ENCODE assay signal across 21 cellular contexts in genomic region chr13:83333614-83334388, GRCh38.
"Had no signal": no experiment of that assay in that cellular context is flagged by ENCODE, and none has a peak within 500 bp of the region (broad histone marks: within the 10 kb centered on the region; RNA-seq: fewer than 3 reads in every experiment).

No MANE protein-coding gene starts in this region.

- H3K27me3 ChIP-seq: esophagus squamous epithelium, hepatocyte, pancreas, testis, tibial nerve, upper lobe of right lung, vagina had no signal

- H3K79me2 ChIP-seq: hepatocyte had no signal

- H3K4me2 ChIP-seq: hepatocyte had no signal

- H3K4me3 Mint-ChIP-seq: dendritic cell treated with granulocyte-macrophage colony-stimulating factor and Interleukin-4, amounts not matched to agents 40 ng/mL and 50 ng/mL, for 4 days; effector memory CD8-positive, alpha-beta T cell; naive thymus-derived CD4-positive, alpha-beta T cell; stimulated activated naive B cell treated with anti-CD40 and anti-IgM and Interleukin-4, amounts not matched to agents 10 μg/mL and 1 μg/mL and 100 μg/mL, for 72 hours; stimulated activated naive CD8-positive, alpha-beta T cell treated with anti-CD3 and anti-CD28 coated beads, Interleukin-15, amount 100 ng/mL, for 72 hours had no signal

- H3K9me3 Mint-ChIP-seq: stimulated activated naive CD8-positive, alpha-beta T cell treated with anti-CD3 and anti-CD28 coated beads, Interleukin-15, amount 100 ng/mL, for 72 hours had no signal

- H3K9me3 ChIP-seq: esophagus squamous epithelium, pancreas, testis, tibial nerve, upper lobe of right lung, vagina had no signal

- ATAC-seq: effector memory CD8-positive, alpha-beta T cell; left colon; left ventricle myocardium superior; naive thymus-derived CD4-positive, alpha-beta T cell; pancreas; right cardiac atrium; stimulated activated naive B cell treated with anti-CD40 and anti-IgM and Interleukin-4, amounts not matched to agents 10 μg/mL and 1 μg/mL and 100 μg/mL, for 72 hours; stimulated activated naive CD8-positive, alpha-beta T cell treated with anti-CD3 and anti-CD28 coated beads, Interleukin-15, amount 100 ng/mL, for 72 hours; upper lobe of right lung had no signal

- H3K4me3 ChIP-seq: esophagus squamous epithelium, hepatocyte, lung, pancreas, testis, tibial nerve, upper lobe of right lung, vagina had no signal

- H3K27me3 Mint-ChIP-seq: dendritic cell treated with granulocyte-macrophage colony-stimulating factor and Interleukin-4, amounts not matched to agents 40 ng/mL and 50 ng/mL, for 4 days; effector memory CD8-positive, alpha-beta T cell; naive thymus-derived CD4-positive, alpha-beta T cell; progenitor cell of endocrine pancreas; stimulated activated naive B cell treated with anti-CD40 and anti-IgM and Interleukin-4, amounts not matched to agents 10 μg/mL and 1 μg/mL and 100 μg/mL, for 72 hours; stimulated activated naive CD8-positive, alpha-beta T cell treated with anti-CD3 and anti-CD28 coated beads, Interleukin-15, amount 100 ng/mL, for 72 hours had no signal

- H3K36me3 Mint-ChIP-seq: naive thymus-derived CD4-positive, alpha-beta T cell; stimulated activated naive B cell treated with anti-CD40 and anti-IgM and Interleukin-4, amounts not matched to agents 10 μg/mL and 1 μg/mL and 100 μg/mL, for 72 hours had no signal

- H3K27ac Mint-ChIP-seq: dendritic cell treated with granulocyte-macrophage colony-stimulating factor and Interleukin-4, amounts not matched to agents 40 ng/mL and 50 ng/mL, for 4 days; effector memory CD8-positive, alpha-beta T cell; naive thymus-derived CD4-positive, alpha-beta T cell; progenitor cell of endocrine pancreas; stimulated activated naive B cell treated with anti-CD40 and anti-IgM and Interleukin-4, amounts not matched to agents 10 μg/mL and 1 μg/mL and 100 μg/mL, for 72 hours; stimulated activated naive CD8-positive, alpha-beta T cell treated with anti-CD3 and anti-CD28 coated beads, Interleukin-15, amount 100 ng/mL, for 72 hours had no signal

- FAIRE-seq: colon had no signal

- H2AFZ ChIP-seq: hepatocyte had no signal

- H3K36me3 ChIP-seq: esophagus squamous epithelium, pancreas, tibial nerve, upper lobe of right lung, vagina had no signal

- DNase-seq: effector memory CD8-positive, alpha-beta T cell; esophagus squamous epithelium; foreskin melanocyte; head of caudate nucleus; left colon; left ventricle myocardium superior; naive thymus-derived CD4-positive, alpha-beta T cell; pancreas; right cardiac atrium; stimulated activated CD4-positive, alpha-beta T cell treated with anti-CD3 and anti-CD28 coated beads, Interleukin-4, amount 100 ng/mL, for 24 hours; stimulated activated naive B cell treated with anti-CD40 and anti-IgM and Interleukin-4, amounts not matched to agents 10 μg/mL and 1 μg/mL and 100 μg/mL, for 72 hours; stimulated activated naive CD8-positive, alpha-beta T cell treated with anti-CD3 and anti-CD28 coated beads, Interleukin-15, amount 100 ng/mL, for 72 hours; testis; upper lobe of right lung had no signal

- H3K4me1 ChIP-seq: esophagus squamous epithelium, testis, tibial nerve, upper lobe of right lung, vagina had no signal

- H3K4me1 Mint-ChIP-seq: naive thymus-derived CD4-positive, alpha-beta T cell; stimulated activated naive B cell treated with anti-CD40 and anti-IgM and Interleukin-4, amounts not matched to agents 10 μg/mL and 1 μg/mL and 100 μg/mL, for 72 hours; stimulated activated naive CD8-positive, alpha-beta T cell treated with anti-CD3 and anti-CD28 coated beads, Interleukin-15, amount 100 ng/mL, for 72 hours had no signal

- H3K27ac ChIP-seq: esophagus squamous epithelium, hepatocyte, pancreas, testis, tibial nerve, upper lobe of right lung, vagina had no signal
